Comparison of ENCODE assay signal across 15 cellular contexts in the genomic region with DNA sequence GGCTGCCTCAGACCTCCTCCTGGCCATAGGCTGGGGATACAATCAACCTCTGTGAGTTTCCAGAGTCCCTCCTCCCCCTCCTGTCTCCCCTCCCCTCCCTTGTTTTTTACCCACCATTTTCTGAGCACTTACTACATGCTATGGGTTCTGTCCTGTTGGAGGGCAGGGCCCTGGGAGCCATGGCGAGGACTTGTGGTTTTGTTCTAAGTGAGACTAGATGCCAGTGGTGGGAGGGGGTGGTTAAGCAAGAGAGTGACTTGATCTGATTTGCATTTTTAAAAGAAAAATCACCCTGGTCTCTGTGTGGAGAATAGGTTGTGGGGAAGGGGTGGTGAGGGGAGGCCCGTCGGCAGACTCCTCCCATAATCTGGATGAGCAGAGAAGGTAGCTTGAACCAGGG. TPM values are rescaled to one million over a fixed set of nuclear protein-coding genes. Genes with fewer than 3 reads are reported as not detected.
DNase-seq lines count a peak whose midpoint lies in the region; ATAC-seq, FAIRE-seq and TF ChIP-seq lines count a peak whose summit lies in the region.
"Had no signal": no experiment of that assay in that cellular context is flagged by ENCODE, and none has a peak within 500 bp of the region (broad histone marks: within the 10 kb centered on the region; RNA-seq: fewer than 3 reads in every experiment).

No MANE protein-coding gene starts in this region.

- peaks cover 14% of the 10 kb centered on the region for H3K4me1 Mint-ChIP-seq in astrocyte (ENCODE audit: low read depth, unreplicated experiment)

- H3K4me3 Mint-ChIP-seq in astrocyte (ENCODE audit: unreplicated experiment): no peak overlapping the region

- H3K9ac ChIP-seq in astrocyte (ENCODE audit: low read length): no peak overlapping the region

- no peak overlapping the region for H3K4me2 ChIP-seq in astrocyte (ENCODE audit: low read length)

- no peak for TF ChIP-seq CTCF in astrocyte (IDR thresholded peaks at IDR 0.05; ENCODE audit: insufficient read depth, low read depth, low read length)

- H3K9me3 ChIP-seq in astrocyte (ENCODE audit: insufficient read depth, low read depth, low read length): no peaks in the 10 kb centered on the region

- ATAC-seq in HG03095 (IDR thresholded peaks at IDR 0.05; ENCODE audit: unreplicated experiment) (no peak), HG03442 (IDR thresholded peaks at IDR 0.05; ENCODE audit: unreplicated experiment) (no peak), GM18909 (IDR thresholded peaks at IDR 0.05; ENCODE audit: poor library complexity, unreplicated experiment) (no peak)

- H3K79me2 ChIP-seq in astrocyte (ENCODE audit: insufficient read depth, low read length): no peaks in the 10 kb centered on the region

- peak; percentile 1 for DNase-seq in CD1c-positive myeloid dendritic cell (ENCODE audit: extremely low spot score)
- DNase-seq in astrocyte (ENCODE audit: low read depth): peak; percentile 34
- DNase-seq in iris pigment epithelial cell (ENCODE audit: low read depth): peak; percentile 3
- peak; percentile 23 for DNase-seq in renal cortical epithelial cell (ENCODE audit: low read depth)
- no peak for DNase-seq in stimulated activated naive CD4-positive, alpha-beta T cell treated with Interleukin-2 at 50 U/mL for 16 hours (lab: John Stamatoyannopoulos, UW)
- DNase-seq: 8988T, DMS79 treated with DMSO at 0.1 percent for 48 hours, H9, NCI-H187 treated with DMSO at 0.1 percent for 48 hours, NCI-H2171, NCI-H446 treated with DMSO at 0.1 percent for 48 hours had no signal

- no peaks in the 10 kb centered on the region for H3K36me3 Mint-ChIP-seq in astrocyte (ENCODE audit: low read depth, unreplicated experiment)

- no peak for FAIRE-seq in astrocyte (lab: Jason Lieb, UNC)

- no peak overlapping the region for H3K27ac Mint-ChIP-seq in astrocyte (ENCODE audit: unreplicated experiment)
- H3K27ac Mint-ChIP-seq: H9 had no signal

- no peak overlapping the region for H3K27ac ChIP-seq in astrocyte (ENCODE audit: low read depth, low read length)
- H3K27ac ChIP-seq: RWPE1 had no signal

- H3K9me3 Mint-ChIP-seq in astrocyte (ENCODE audit: unreplicated experiment): peaks cover 2% of the 10 kb centered on the region

- H3K27me3 ChIP-seq in astrocyte (ENCODE audit: insufficient read depth, low read length): no peaks in the 10 kb centered on the region

- no peaks in the 10 kb centered on the region for H3K36me3 ChIP-seq in astrocyte (ENCODE audit: insufficient read depth, low read length)

- H2AFZ ChIP-seq in astrocyte (ENCODE audit: low read depth, low read length): no peak overlapping the region

- no peaks in the 10 kb centered on the region for H4K20me1 ChIP-seq in astrocyte (ENCODE audit: insufficient read depth, low read length)

- H3K4me3 ChIP-seq in astrocyte (ENCODE audit: insufficient read depth, low read depth, low read length): no peak overlapping the region

- no peaks in the 10 kb centered on the region for H3K4me1 ChIP-seq in astrocyte (ENCODE audit: insufficient read depth, low read length)

- peaks cover 16% of the 10 kb centered on the region for H3K27me3 Mint-ChIP-seq in astrocyte (ENCODE audit: low read depth, unreplicated experiment)

RNA-seq across cellular contexts. Expression of a gene that starts 39.5 kb away (rescaled TPM):
- total RNA-seq in astrocyte (23.0 and 23.3 TPM in 2 replicates), renal cortical epithelial cell (79.7 and 110 TPM in 2 replicates)
